In the genomic region with DNA sequence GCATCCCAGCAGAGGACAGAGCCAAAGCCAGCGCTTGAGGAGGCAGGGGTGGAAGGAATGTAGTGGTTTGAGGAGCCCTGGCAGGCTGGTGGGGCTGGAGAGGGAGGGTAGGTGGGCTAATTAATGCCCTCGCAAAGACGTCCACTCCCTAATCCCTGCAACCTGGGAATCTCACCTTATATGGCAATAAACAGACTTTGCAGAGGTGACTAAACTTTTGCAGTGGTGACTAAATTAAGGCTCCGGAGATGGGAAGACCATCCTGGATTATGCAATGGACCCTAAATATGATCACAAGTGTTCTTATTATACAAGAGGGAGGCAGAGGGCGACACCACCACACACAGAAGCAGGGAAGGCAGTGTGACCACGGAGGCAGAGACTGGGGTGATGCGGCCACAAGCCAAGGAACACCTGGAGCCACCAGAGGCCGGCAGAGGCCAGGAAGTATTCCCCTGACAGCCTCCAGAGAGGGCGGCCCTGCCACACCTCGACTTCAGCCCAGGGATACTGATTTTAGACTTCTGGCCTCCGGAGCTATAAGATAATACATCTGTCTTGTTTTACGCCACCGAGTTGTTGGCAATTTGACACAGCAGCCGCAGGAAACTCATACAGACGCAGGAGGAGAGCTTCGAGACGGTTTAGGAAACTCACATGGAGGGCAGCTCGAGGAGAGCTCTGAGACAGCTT, we compare ENCODE assay signal across 1 cellular context.
TF ChIP-seq lines count a peak whose summit lies in the region.

No MANE protein-coding gene starts in this region.

TF ChIP-seq in HepG2, 621 proteins besides CTCF, POLR2A, EP300 and RAD21:
- TF ChIP-seq MXD4 (CRISPR knock-in tag; IDR thresholded peaks at IDR 0.05) (no peak), STAG1 (CRISPR knock-in tag; IDR thresholded peaks at IDR 0.05) (peak; percentile 38), PHF5A (CRISPR knock-in tag; IDR thresholded peaks at IDR 0.05; ENCODE audit: low read depth, unreplicated experiment) (no peak)
